ENCODE assay signal across 9 cellular contexts in genomic region chr11:67353317-67354313, GRCh38. TPM values are rescaled to one million over a fixed set of nuclear protein-coding genes. Genes with fewer than 3 reads are reported as not detected.
A peak's percentile ranks its signal among the peaks of the same experiment; 100 is the strongest.
DNase-seq lines count a peak whose midpoint lies in the region; ATAC-seq, FAIRE-seq and TF ChIP-seq lines count a peak whose summit lies in the region.
"Had no signal": no experiment of that assay in that cellular context is flagged by ENCODE, and none has a peak within 500 bp of the region (broad histone marks: within the 10 kb centered on the region; RNA-seq: fewer than 3 reads in every experiment).

TSS of gene POLD4 (minus strand) at chr11:67353546. CDS start at chr11:67353399, 147 bp downstream.

- TF ChIP-seq POLR2A in GM19193 (IDR thresholded peaks at IDR 0.05; ENCODE audit: extremely low read depth, insufficient read depth, insufficient read length) = peak; percentile 88

- intact Hi-C loops in kidney (cut with DNase I) = no loop called here

- H3K9me3 ChIP-seq in kidney (ENCODE audit: control insufficient read depth in 1 of 2, low read length in 2 of 2) = no peaks in the 10 kb centered on the region

- H3K36me3 ChIP-seq in kidney (ENCODE audit: control insufficient read depth in 1 of 2, insufficient read depth in 2 of 2, low read length in 2 of 2) = no peaks in the 10 kb centered on the region

- peak within 1 kb of the TSS; percentile 95 to 96 for H3K9ac ChIP-seq in kidney (ENCODE audit: low read length in 2 of 2)

- peaks cover 33 to 47% of the 10 kb centered on the region in 2 donors for H3K4me1 ChIP-seq in kidney (ENCODE audit: control insufficient read depth in 1 of 2, insufficient read depth in 1 of 2, low read depth in 1 of 2, low read length in 2 of 2)

- no peak for FAIRE-seq in kidney (lab: Jason Lieb, UNC)
- FAIRE-seq: colon had no signal

- H3K4me3 ChIP-seq in kidney (ENCODE audit: low read length in 2 of 2) = peak within 1 kb of the TSS; percentile 81 to 88

- ATAC-seq in HG03432 (IDR thresholded peaks at IDR 0.05; ENCODE audit: unreplicated experiment) = peak; percentile 71

- no peak for TF ChIP-seq CTCF in kidney (IDR thresholded peaks at IDR 0.05; ENCODE audit: borderline replicate concordance, extremely low read depth, insufficient read depth)

- peak within 1 kb of the TSS; percentile 99 to 100 for H3K27ac ChIP-seq in kidney (ENCODE audit: low read depth in 2 of 2, low read length in 2 of 2)

- peak; percentile 88 to 92 for DNase-seq in AML-193 (lab: John Stamatoyannopoulos, UW)
- DNase-seq in NCI-H460 (ENCODE audit: extremely low read depth, low read depth) = peak; percentile 89
- DNase-seq in activated CD4-positive, CD25-positive, alpha-beta regulatory T cell treated with anti-CD3 and anti-CD28 coated beads, Interleukin-2, amount 50 U/mL, for 72 hours = peak; percentile 97
- DNase-seq in cerebellar cortex (ENCODE audit: low spot score) = peak; percentile 96
- peak; percentile 99 for DNase-seq in kidney
- DNase-seq in stimulated activated CD4-positive, alpha-beta T cell treated with anti-CD3 and anti-CD28 coated beads, Interleukin-15, amount 100 ng/mL, for 1 hour (ENCODE audit: low read depth in 1 of 2, low spot score in 1 of 2) = peak; percentile 93 to 94

RNA-seq across cellular contexts. Expression of gene POLD4, which starts in this region (rescaled TPM):
- 62.8 and 75.5 TPM in 2 replicates for total RNA-seq in NCI-H460 (2014; rRNA removed; shearing (Covaris generic))
- 91.6 and 132 TPM in 2 replicates for polyA plus RNA-seq in NCI-H460 (2014; cell fraction: nucleus; rRNA removed)
- total RNA-seq in kidney = 54.4 TPM
- polyA plus RNA-seq in kidney (ENCODE audit: insufficient read depth, low read depth, low replicate concordance) = 174 TPM

Comparison
In these comparisons a context has a peak if more than half of its experiments do, and no peak if none do; other contexts are left out.
1. Peak in every context shown above with its lines: DNase-seq, ATAC-seq, H3K4me3 ChIP-seq and H3K27ac ChIP-seq.